Comparison of ENCODE assay signal across 18 cellular contexts in the genomic region with DNA sequence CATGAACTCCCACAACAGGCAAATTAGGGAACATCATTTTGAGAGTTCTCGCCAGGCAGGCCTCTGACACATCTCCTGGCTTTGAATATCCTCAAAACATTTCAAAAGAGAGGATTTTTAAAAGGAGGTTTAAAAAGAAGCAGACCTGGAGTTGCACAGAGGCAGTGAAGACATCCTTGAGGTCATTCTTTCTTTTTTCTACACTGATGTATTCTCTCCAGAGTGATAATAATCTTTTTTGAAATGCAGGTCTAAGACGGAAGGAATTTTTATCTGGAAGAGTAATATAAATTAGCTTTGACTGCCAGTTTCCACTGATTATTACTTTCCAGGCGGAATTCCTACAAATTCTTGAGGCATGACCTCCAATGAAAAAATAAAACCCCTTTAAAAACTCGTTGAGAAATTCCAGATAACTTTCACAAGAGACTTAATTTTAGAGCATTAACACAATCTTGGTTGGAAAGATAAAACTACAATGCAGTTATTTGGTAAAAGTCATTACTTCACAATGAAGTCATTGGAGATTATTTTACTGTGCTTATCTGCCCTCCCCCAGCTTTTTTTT.
DNase-seq lines count a peak whose midpoint lies in the region; ATAC-seq and TF ChIP-seq lines count a peak whose summit lies in the region.
"Had no signal": no experiment of that assay in that cellular context is flagged by ENCODE, and none has a peak within 500 bp of the region (broad histone marks: within the 10 kb centered on the region; RNA-seq: fewer than 3 reads in every experiment).

No MANE protein-coding gene starts in this region.

- peak overlapping the region in 3 of 4 donors; percentile 1 to 72 (median 56) for H3K27ac ChIP-seq in gastroesophageal sphincter
- H3K27ac ChIP-seq in stomach: peak overlapping the region in 1 of 5 donors; percentile 25
- H3K27ac ChIP-seq in CD8-positive, alpha-beta memory T cell (ENCODE audit: low read depth, low read length): no peak overlapping the region
- H3K27ac ChIP-seq: neutrophil had no signal

- no peaks in the 10 kb centered on the region for H3K27me3 Mint-ChIP-seq in CD8-positive, alpha-beta memory T cell
- H3K27me3 Mint-ChIP-seq: activated T-cell treated with anti-CD3 and anti-CD28 coated beads, Interleukin-2, amount 50 U/mL, for 24 hours had no signal

- POLR2A ChIA-PET in CD8-positive, alpha-beta memory T cell (lab: Charles Lee): no interaction called here

- H3K27me3 ChIP-seq in gastroesophageal sphincter (no peaks in the 10 kb centered on the region), stomach (no peaks in the 10 kb centered on the region)
- H3K27me3 ChIP-seq in CD8-positive, alpha-beta memory T cell (ENCODE audit: insufficient read depth, low read length, poor library complexity, severe bottlenecking): no peaks in the 10 kb centered on the region
- H3K27me3 ChIP-seq: adrenal gland, neutrophil, tibial nerve had no signal

- TF ChIP-seq POLR2A in gastroesophageal sphincter (IDR thresholded peaks at IDR 0.05) (no peak), stomach (IDR thresholded peaks at IDR 0.05) (no peak)

- 14 to 24% methylated on average over 4 of the region's 4 CpGs for WGBS in gastroesophageal sphincter (ENCODE audit: low coverage in 1 of 2), 2 donors
- WGBS in stomach, 5 donors: 50 to 64% (median 59%) methylated on average over 4 of the region's 4 CpGs

- no peak for TF ChIP-seq CTCF in gastroesophageal sphincter (IDR thresholded peaks at IDR 0.05)
- TF ChIP-seq CTCF in omental fat pad (IDR thresholded peaks at IDR 0.05): no peak
- TF ChIP-seq CTCF in stomach (IDR thresholded peaks at IDR 0.05): no peak

- no peak for TF ChIP-seq EP300 in gastroesophageal sphincter (IDR thresholded peaks at IDR 0.05)
- TF ChIP-seq EP300 in stomach (IDR thresholded peaks at IDR 0.05): no peak

- H3K36me3 Mint-ChIP-seq in CD8-positive, alpha-beta memory T cell: peaks cover 0 to 5% (median 2%) of the 10 kb centered on the region in 3 donors

- peak; percentile 84 for ATAC-seq in SK-N-SH treated with all-trans-retinoic acid at 6 μM for 48 hours
- peak; percentile 86 for ATAC-seq in gastroesophageal sphincter
- ATAC-seq in omental fat pad (ENCODE audit: low FRiP score): peak; percentile 62

- peaks cover 0 to 7% of the 10 kb centered on the region in 2 donors for H3K36me3 ChIP-seq in gastroesophageal sphincter
- H3K36me3 ChIP-seq in stomach: peaks cover 0 to 6% (median 0%) of the 10 kb centered on the region in 4 donors
- H3K36me3 ChIP-seq in CD8-positive, alpha-beta memory T cell (ENCODE audit: insufficient read depth, low read length): no peaks in the 10 kb centered on the region
- H3K36me3 ChIP-seq: adrenal gland, neutrophil, tibial nerve had no signal

- intact Hi-C loops in stomach (cut with DNase I; ENCODE audit: low total_unique reads): no loop called here

- H3K4me3 Mint-ChIP-seq in CD8-positive, alpha-beta memory T cell: no peak overlapping the region
- H3K4me3 Mint-ChIP-seq: activated T-cell treated with anti-CD3 and anti-CD28 coated beads, Interleukin-2, amount 50 U/mL, for 24 hours; T-helper 1 cell treated with Interleukin-12 subunit alpha and Interleukin-12 subunit beta and Interleukin-4 antibody, amounts not matched to agents 30 μg/mL and 1 μg/mL, for 36 hours had no signal

- DNase-seq in AG08395 (ENCODE audit: low spot score) (peak; percentile 31), omental fat pad (ENCODE audit: low spot score) (no peak), stomach (no peak), NCI-H128 (lab: John Stamatoyannopoulos, UW; ENCODE audit: unreplicated experiment) (no peak)
- no peak for DNase-seq in activated naive CD4-positive, alpha-beta T cell treated with anti-CD3 and anti-CD28 coated beads, Interleukin-2, amount 50 U/mL, for 16 hours
- DNase-seq in CD8-positive, alpha-beta memory T cell: no peak
- DNase-seq: activated T-cell treated with anti-CD3 and anti-CD28 coated beads, Interleukin-2, amount 50 U/mL, for 24 hours; adrenal gland; DMS153; effector CD8-positive, alpha-beta T cell; NCI-H1092; NCI-H510A treated with DMSO at 0.1 percent for 48 hours had no signal

- H3K4me1 ChIP-seq in gastroesophageal sphincter: peaks cover 3 to 32% (median 6%) of the 10 kb centered on the region in 3 donors
- H3K4me1 ChIP-seq in stomach: peaks cover 0 to 8% (median 3%) of the 10 kb centered on the region in 4 donors
- no peaks in the 10 kb centered on the region for H3K4me1 ChIP-seq in CD8-positive, alpha-beta memory T cell (ENCODE audit: insufficient read depth, low read length)
- H3K4me1 ChIP-seq: tibial nerve had no signal

- CTCF ChIA-PET in CD8-positive, alpha-beta memory T cell (lab: Charles Lee): no interaction called here

- no peaks in the 10 kb centered on the region for H3K4me1 Mint-ChIP-seq in CD8-positive, alpha-beta memory T cell

- H3K27ac Mint-ChIP-seq in CD8-positive, alpha-beta memory T cell: peak overlapping the region in 1 of 8 donors; percentile 11
- H3K27ac Mint-ChIP-seq: activated T-cell treated with anti-CD3 and anti-CD28 coated beads, Interleukin-2, amount 50 U/mL, for 24 hours; T-helper 1 cell treated with Interleukin-12 subunit alpha and Interleukin-12 subunit beta and Interleukin-4 antibody, amounts not matched to agents 30 μg/mL and 1 μg/mL, for 36 hours had no signal

- H3K9me3 ChIP-seq in gastroesophageal sphincter (no peaks in the 10 kb centered on the region), stomach (no peaks in the 10 kb centered on the region)
- H3K9me3 ChIP-seq in CD8-positive, alpha-beta memory T cell (ENCODE audit: low read length): no peaks in the 10 kb centered on the region
- H3K9me3 ChIP-seq: adrenal gland, neutrophil, tibial nerve had no signal

- no peaks in the 10 kb centered on the region for H3K9me3 Mint-ChIP-seq in CD8-positive, alpha-beta memory T cell
- H3K9me3 Mint-ChIP-seq: activated T-cell treated with anti-CD3 and anti-CD28 coated beads, Interleukin-2, amount 50 U/mL, for 24 hours; T-helper 1 cell treated with Interleukin-12 subunit alpha and Interleukin-12 subunit beta and Interleukin-4 antibody, amounts not matched to agents 30 μg/mL and 1 μg/mL, for 36 hours had no signal

- H3K4me3 ChIP-seq in gastroesophageal sphincter (no peak overlapping the region), stomach (no peak overlapping the region)
- no peak overlapping the region for H3K4me3 ChIP-seq in CD8-positive, alpha-beta memory T cell (ENCODE audit: low read length)
- H3K4me3 ChIP-seq: adrenal gland, lung, tibial nerve had no signal

TF ChIP-seq in SK-N-SH treated with all-trans-retinoic acid at 6 μM for 48 hours, 23 proteins besides CTCF, POLR2A, EP300 and RAD21 (continues in another document):
- TF ChIP-seq ZC3H10 (CRISPR knock-in tag; IDR thresholded peaks at IDR 0.05) (peak; percentile 96), CSDC2 (CRISPR knock-in tag; IDR thresholded peaks at IDR 0.05) (no peak), ISL1 (CRISPR knock-in tag; IDR thresholded peaks at IDR 0.05) (peak; percentile 100), SNAI2 (CRISPR knock-in tag; IDR thresholded peaks at IDR 0.05) (no peak), CREB5 (CRISPR knock-in tag; IDR thresholded peaks at IDR 0.05; ENCODE audit: low read depth) (peak; percentile 99), OSR1 (CRISPR knock-in tag; IDR thresholded peaks at IDR 0.05) (peak; percentile 85)
- TF ChIP-seq, protein P1, sequence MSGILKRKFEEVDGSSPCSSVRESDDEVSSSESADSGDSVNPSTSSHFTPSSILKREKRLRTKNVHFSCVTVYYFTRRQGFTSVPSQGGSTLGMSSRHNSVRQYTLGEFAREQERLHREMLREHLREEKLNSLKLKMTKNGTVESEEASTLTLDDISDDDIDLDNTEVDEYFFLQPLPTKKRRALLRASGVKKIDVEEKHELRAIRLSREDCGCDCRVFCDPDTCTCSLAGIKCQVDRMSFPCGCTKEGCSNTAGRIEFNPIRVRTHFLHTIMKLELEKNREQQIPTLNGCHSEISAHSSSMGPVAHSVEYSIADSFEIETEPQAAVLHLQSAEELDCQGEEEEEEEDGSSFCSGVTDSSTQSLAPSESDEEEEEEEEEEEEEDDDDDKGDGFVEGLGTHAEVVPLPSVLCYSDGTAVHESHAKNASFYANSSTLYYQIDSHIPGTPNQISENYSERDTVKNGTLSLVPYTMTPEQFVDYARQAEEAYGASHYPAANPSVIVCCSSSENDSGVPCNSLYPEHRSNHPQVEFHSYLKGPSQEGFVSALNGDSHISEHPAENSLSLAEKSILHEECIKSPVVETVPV (CRISPR knock-in tag; IDR thresholded peaks at IDR 0.05): 0 out of 2 replicates have a peak, but pooled peaks have one; percentile 29
- TF ChIP-seq, protein P2, sequence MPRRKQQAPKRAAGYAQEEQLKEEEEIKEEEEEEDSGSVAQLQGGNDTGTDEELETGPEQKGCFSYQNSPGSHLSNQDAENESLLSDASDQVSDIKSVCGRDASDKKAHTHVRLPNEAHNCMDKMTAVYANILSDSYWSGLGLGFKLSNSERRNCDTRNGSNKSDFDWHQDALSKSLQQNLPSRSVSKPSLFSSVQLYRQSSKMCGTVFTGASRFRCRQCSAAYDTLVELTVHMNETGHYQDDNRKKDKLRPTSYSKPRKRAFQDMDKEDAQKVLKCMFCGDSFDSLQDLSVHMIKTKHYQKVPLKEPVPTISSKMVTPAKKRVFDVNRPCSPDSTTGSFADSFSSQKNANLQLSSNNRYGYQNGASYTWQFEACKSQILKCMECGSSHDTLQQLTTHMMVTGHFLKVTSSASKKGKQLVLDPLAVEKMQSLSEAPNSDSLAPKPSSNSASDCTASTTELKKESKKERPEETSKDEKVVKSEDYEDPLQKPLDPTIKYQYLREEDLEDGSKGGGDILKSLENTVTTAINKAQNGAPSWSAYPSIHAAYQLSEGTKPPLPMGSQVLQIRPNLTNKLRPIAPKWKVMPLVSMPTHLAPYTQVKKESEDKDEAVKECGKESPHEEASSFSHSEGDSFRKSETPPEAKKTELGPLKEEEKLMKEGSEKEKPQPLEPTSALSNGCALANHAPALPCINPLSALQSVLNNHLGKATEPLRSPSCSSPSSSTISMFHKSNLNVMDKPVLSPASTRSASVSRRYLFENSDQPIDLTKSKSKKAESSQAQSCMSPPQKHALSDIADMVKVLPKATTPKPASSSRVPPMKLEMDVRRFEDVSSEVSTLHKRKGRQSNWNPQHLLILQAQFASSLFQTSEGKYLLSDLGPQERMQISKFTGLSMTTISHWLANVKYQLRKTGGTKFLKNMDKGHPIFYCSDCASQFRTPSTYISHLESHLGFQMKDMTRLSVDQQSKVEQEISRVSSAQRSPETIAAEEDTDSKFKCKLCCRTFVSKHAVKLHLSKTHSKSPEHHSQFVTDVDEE (CRISPR knock-in tag; IDR thresholded peaks at IDR 0.05): no peak
